1 cellular context compared by ENCODE assay signal in the genomic region with DNA sequence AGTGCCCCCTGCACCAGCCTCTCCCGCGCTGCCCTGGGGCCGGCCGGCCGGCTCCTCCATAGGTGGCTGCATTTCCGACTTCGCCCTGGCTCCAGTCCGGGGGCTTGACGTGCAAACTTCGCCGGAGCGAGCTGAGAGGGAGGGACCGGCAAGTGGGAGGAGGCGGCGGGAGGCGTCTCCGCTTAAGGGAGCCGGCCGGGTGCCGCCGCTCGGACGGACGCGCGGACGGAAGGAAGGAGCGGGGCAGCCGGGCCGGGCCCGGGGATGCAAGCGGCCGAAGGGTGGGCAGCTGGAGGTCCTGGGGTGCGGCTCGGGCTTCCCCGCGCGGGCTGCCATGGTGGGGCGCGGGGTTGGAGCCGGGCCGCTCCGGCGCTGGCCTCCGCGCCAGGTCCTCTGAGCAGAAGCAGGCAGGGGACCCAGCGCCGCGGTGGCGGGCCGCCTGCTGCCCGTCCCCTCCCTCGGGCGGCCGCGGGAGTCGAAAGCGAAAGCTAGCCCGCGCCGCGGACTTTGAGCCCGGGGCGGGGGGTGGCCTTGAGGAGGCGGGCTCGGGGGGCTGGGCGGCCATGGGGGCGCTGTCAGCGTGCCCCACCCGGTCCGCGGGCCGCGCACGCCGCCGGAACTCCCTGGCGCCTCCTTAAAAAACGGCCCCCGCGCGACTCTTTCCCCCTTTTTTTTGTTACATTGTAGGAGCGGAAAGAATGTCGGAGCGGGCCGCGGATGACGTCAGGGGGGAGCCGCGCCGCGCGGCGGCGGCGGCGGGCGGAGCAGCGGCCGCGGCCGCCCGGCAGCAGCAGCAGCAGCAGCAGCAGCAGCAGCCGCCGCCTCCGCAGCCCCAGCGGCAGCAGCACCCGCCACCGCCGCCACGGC.
TF ChIP-seq lines count a peak whose summit lies in the region.

A gene (minus strand): TSS at position 483 of the 867 bp plus-strand sequence.

TF ChIP-seq in WTC11, 78 proteins besides CTCF, POLR2A, EP300 and RAD21 (continued from another document):
- TF ChIP-seq, protein P1, sequence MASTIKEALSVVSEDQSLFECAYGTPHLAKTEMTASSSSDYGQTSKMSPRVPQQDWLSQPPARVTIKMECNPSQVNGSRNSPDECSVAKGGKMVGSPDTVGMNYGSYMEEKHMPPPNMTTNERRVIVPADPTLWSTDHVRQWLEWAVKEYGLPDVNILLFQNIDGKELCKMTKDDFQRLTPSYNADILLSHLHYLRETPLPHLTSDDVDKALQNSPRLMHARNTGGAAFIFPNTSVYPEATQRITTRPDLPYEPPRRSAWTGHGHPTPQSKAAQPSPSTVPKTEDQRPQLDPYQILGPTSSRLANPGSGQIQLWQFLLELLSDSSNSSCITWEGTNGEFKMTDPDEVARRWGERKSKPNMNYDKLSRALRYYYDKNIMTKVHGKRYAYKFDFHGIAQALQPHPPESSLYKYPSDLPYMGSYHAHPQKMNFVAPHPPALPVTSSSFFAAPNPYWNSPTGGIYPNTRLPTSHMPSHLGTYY (CRISPR knock-in tag; IDR thresholded peaks at IDR 0.05): no peak
